ENCODE assay signal across 19 cellular contexts in the genomic region with DNA sequence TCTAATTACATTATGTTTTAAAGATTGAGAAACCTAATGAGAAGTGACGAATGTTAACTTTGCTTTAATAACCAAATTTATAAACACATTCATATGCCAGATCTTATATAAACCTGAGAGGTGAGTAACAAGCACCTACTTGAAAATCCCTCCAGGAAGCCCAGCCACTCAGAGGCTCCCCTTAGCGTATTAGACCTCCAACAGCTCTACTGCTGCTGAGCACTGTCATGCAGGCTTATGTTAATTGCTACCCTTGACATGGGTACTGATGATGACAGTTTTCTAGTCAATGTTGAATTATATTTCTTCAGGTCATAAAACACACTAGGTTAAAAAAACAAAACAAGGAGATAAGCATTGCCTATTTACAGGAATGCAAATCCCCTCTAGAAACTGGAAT.
"Had no signal": no experiment of that assay in that cellular context is flagged by ENCODE, and none has a peak within 500 bp of the region (broad histone marks: within the 10 kb centered on the region; RNA-seq: fewer than 3 reads in every experiment).

No MANE protein-coding gene starts in this region.

- H3K9me3 ChIP-seq: lower lobe of right lung, suprapubic skin, transverse colon, vagina had no signal

- H3K27ac Mint-ChIP-seq: activated CD4-positive, alpha-beta memory T cell treated with anti-CD3 and anti-CD28 coated beads, Interleukin-2, amount 10 ng/mL, durations not matched to agents 7 days and 5 days; activated CD8-positive, alpha-beta memory T cell treated with anti-CD3 and anti-CD28 coated beads, Interleukin-2, amount 10 ng/mL, durations not matched to agents 7 days and 5 days; activated naive CD8-positive, alpha-beta T cell treated with anti-CD3 and anti-CD28 coated beads for 36 hours; mesothelial cell of epicardium; natural killer cell treated with Interleukin-12 subunit alpha and Interleukin-12 subunit beta and Interleukin-15 and Interleukin-18, amount 100 ng/mL, for 72 hours; stimulated activated naive CD8-positive, alpha-beta T cell treated with anti-CD3 and anti-CD28 coated beads, Interleukin-15, amount 100 ng/mL, for 72 hours had no signal

- H3K79me2 ChIP-seq: parathyroid adenoma had no signal

- H3K27ac ChIP-seq: dorsolateral prefrontal cortex, lower lobe of right lung, parathyroid adenoma, suprapubic skin, transverse colon, vagina had no signal

- H3K4me1 Mint-ChIP-seq: activated CD4-positive, alpha-beta memory T cell treated with anti-CD3 and anti-CD28 coated beads, Interleukin-2, amount 10 ng/mL, durations not matched to agents 7 days and 5 days; activated CD8-positive, alpha-beta memory T cell treated with anti-CD3 and anti-CD28 coated beads, Interleukin-2, amount 10 ng/mL, durations not matched to agents 7 days and 5 days; activated naive CD8-positive, alpha-beta T cell treated with anti-CD3 and anti-CD28 coated beads for 36 hours; stimulated activated naive CD8-positive, alpha-beta T cell treated with anti-CD3 and anti-CD28 coated beads, Interleukin-15, amount 100 ng/mL, for 72 hours had no signal

- H3K4me2 ChIP-seq: smooth muscle cell had no signal

- H3K4me1 ChIP-seq: lower lobe of right lung, parathyroid adenoma, suprapubic skin, transverse colon, vagina had no signal

- H3K36me3 Mint-ChIP-seq: activated CD8-positive, alpha-beta memory T cell treated with anti-CD3 and anti-CD28 coated beads, Interleukin-2, amount 10 ng/mL, durations not matched to agents 7 days and 5 days; activated naive CD8-positive, alpha-beta T cell treated with anti-CD3 and anti-CD28 coated beads for 36 hours; natural killer cell treated with Interleukin-12 subunit alpha and Interleukin-12 subunit beta and Interleukin-15 and Interleukin-18, amount 100 ng/mL, for 72 hours had no signal

- H3K27me3 ChIP-seq: dorsolateral prefrontal cortex, suprapubic skin, transverse colon, vagina had no signal

- H2AFZ ChIP-seq: parathyroid adenoma had no signal

- H3K27me3 Mint-ChIP-seq: activated CD4-positive, alpha-beta memory T cell treated with anti-CD3 and anti-CD28 coated beads, Interleukin-2, amount 10 ng/mL, durations not matched to agents 7 days and 5 days; activated CD8-positive, alpha-beta memory T cell treated with anti-CD3 and anti-CD28 coated beads, Interleukin-2, amount 10 ng/mL, durations not matched to agents 7 days and 5 days; activated naive CD8-positive, alpha-beta T cell treated with anti-CD3 and anti-CD28 coated beads for 36 hours; natural killer cell treated with Interleukin-12 subunit alpha and Interleukin-12 subunit beta and Interleukin-15 and Interleukin-18, amount 100 ng/mL, for 72 hours; stimulated activated naive CD8-positive, alpha-beta T cell treated with anti-CD3 and anti-CD28 coated beads, Interleukin-15, amount 100 ng/mL, for 72 hours had no signal

- H3K4me3 ChIP-seq: dorsolateral prefrontal cortex, lower lobe of right lung, smooth muscle cell, suprapubic skin, transverse colon, vagina had no signal

- H3K9ac ChIP-seq: parathyroid adenoma had no signal

- ATAC-seq: activated CD8-positive, alpha-beta memory T cell treated with anti-CD3 and anti-CD28 coated beads, Interleukin-2, amount 10 ng/mL, durations not matched to agents 7 days and 5 days; left cardiac atrium; lower lobe of right lung; natural killer cell treated with Interleukin-12 subunit alpha and Interleukin-12 subunit beta and Interleukin-15 and Interleukin-18, amount 100 ng/mL, for 72 hours; sciatic nerve; stimulated activated naive CD8-positive, alpha-beta T cell treated with anti-CD3 and anti-CD28 coated beads, Interleukin-15, amount 100 ng/mL, for 72 hours had no signal

- H3K36me3 ChIP-seq: transverse colon had no signal

- H3K4me3 Mint-ChIP-seq: activated CD4-positive, alpha-beta memory T cell treated with anti-CD3 and anti-CD28 coated beads, Interleukin-2, amount 10 ng/mL, durations not matched to agents 7 days and 5 days; activated CD8-positive, alpha-beta memory T cell treated with anti-CD3 and anti-CD28 coated beads, Interleukin-2, amount 10 ng/mL, durations not matched to agents 7 days and 5 days; activated naive CD8-positive, alpha-beta T cell treated with anti-CD3 and anti-CD28 coated beads for 36 hours; mesothelial cell of epicardium; natural killer cell treated with Interleukin-12 subunit alpha and Interleukin-12 subunit beta and Interleukin-15 and Interleukin-18, amount 100 ng/mL, for 72 hours; stimulated activated naive CD8-positive, alpha-beta T cell treated with anti-CD3 and anti-CD28 coated beads, Interleukin-15, amount 100 ng/mL, for 72 hours had no signal

- DNase-seq: activated CD4-positive, alpha-beta memory T cell treated with anti-CD3 and anti-CD28 coated beads, Interleukin-2, amount 10 ng/mL, durations not matched to agents 7 days and 5 days; activated CD4-positive, alpha-beta T cell treated with anti-CD3 and anti-CD28 coated beads for 48 hours; activated CD4-positive, CD25-positive, alpha-beta regulatory T cell; activated CD8-positive, alpha-beta memory T cell treated with anti-CD3 and anti-CD28 coated beads, Interleukin-2, amount 10 ng/mL, durations not matched to agents 7 days and 5 days; activated naive CD8-positive, alpha-beta T cell treated with anti-CD3 and anti-CD28 coated beads for 36 hours; amniotic stem cell; dorsolateral prefrontal cortex; left cardiac atrium; lower lobe of right lung; stimulated activated CD4-positive, alpha-beta T cell treated with anti-CD3 and anti-CD28 coated beads, Interleukin-4, amount 100 ng/mL, for 1 hour; stimulated activated naive CD8-positive, alpha-beta T cell treated with anti-CD3 and anti-CD28 coated beads, Interleukin-15, amount 100 ng/mL, for 72 hours; transverse colon had no signal

- H3K9me3 Mint-ChIP-seq: mesothelial cell of epicardium had no signal
